ENCODE assay signal across 7 cellular contexts in genomic region chr16:29327631-29328408, GRCh38.
DNase-seq lines count a peak whose midpoint lies in the region; FAIRE-seq and TF ChIP-seq lines count a peak whose summit lies in the region.
"Not testable (repeated sequence)": the region's sequence is repeated elsewhere in the genome, so short reads cannot be mapped to it uniquely, and the experiment has no call there.

No MANE protein-coding gene starts in this region.

- not testable (repeated sequence) for H3K4me1 Mint-ChIP-seq in astrocyte (ENCODE audit: low read depth, unreplicated experiment)

- H2AK5ac ChIP-seq in mesenchymal stem cell (ENCODE audit: low read length, severe bottlenecking), result not testable (repeated sequence)

- not testable (repeated sequence) for FAIRE-seq in RCC 7860 (lab: Jason Lieb, UNC); astrocyte (lab: Jason Lieb, UNC)

- H2BK12ac ChIP-seq in mesenchymal stem cell (ENCODE audit: low read length in 2 of 2), result not testable (repeated sequence)

- H3K27me3 ChIP-seq in astrocyte (ENCODE audit: insufficient read depth, low read length); mesenchymal stem cell (ENCODE audit: control insufficient read depth in 1 of 2, insufficient read depth in 1 of 2, low read length in 2 of 2): not testable (repeated sequence)

- H3K36me3 Mint-ChIP-seq in astrocyte (ENCODE audit: low read depth, unreplicated experiment), result not testable (repeated sequence)

- not testable (repeated sequence) for H3K79me2 ChIP-seq in astrocyte (ENCODE audit: insufficient read depth, low read length)

- not testable (repeated sequence) for TF ChIP-seq CTCF in astrocyte (IDR thresholded peaks at IDR 0.05; ENCODE audit: insufficient read depth, low read depth, low read length); fibroblast of pulmonary artery (IDR thresholded peaks at IDR 0.05; ENCODE audit: low read length, missing control alignments)

- H3K23ac ChIP-seq in mesenchymal stem cell (ENCODE audit: low read length in 2 of 2), result not testable (repeated sequence)

- H3K14ac ChIP-seq in mesenchymal stem cell (ENCODE audit: low read length in 2 of 2), result not testable (repeated sequence)

- H4K20me1 ChIP-seq in astrocyte (ENCODE audit: insufficient read depth, low read length), result not testable (repeated sequence)

- not testable (repeated sequence) for H3K4me1 ChIP-seq in astrocyte (ENCODE audit: insufficient read depth, low read length)
- peaks cover 12% of the 10 kb centered on the region for H3K4me1 ChIP-seq in mesenchymal stem cell (ENCODE audit: control insufficient read depth, insufficient read depth, low read depth, low read length)

- peak overlapping the region in 1 of 2 experiments; percentile 12 for H3K18ac ChIP-seq in mesenchymal stem cell (ENCODE audit: low read depth in 1 of 2, low read length in 2 of 2)

- H3K4me3 ChIP-seq in astrocyte (ENCODE audit: insufficient read depth, low read depth, low read length); fibroblast of pulmonary artery (replicated peaks; ENCODE audit: low read depth, low read length); mesenchymal stem cell (ENCODE audit: insufficient read depth in 1 of 2, low read depth in 1 of 2, low read length in 2 of 2): not testable (repeated sequence)

- H3K27ac Mint-ChIP-seq in astrocyte (ENCODE audit: unreplicated experiment), result peak overlapping the region; percentile 75

- H2BK120ac ChIP-seq in mesenchymal stem cell (ENCODE audit: low read depth, low read length), result not testable (repeated sequence)

- not testable (repeated sequence) for H4K91ac ChIP-seq in mesenchymal stem cell (ENCODE audit: low read length)

- not testable (repeated sequence) for H3K4ac ChIP-seq in mesenchymal stem cell (ENCODE audit: low read depth in 1 of 2, low read length in 2 of 2)

- not testable (repeated sequence) for H3K9ac ChIP-seq in astrocyte (ENCODE audit: low read length); mesenchymal stem cell (ENCODE audit: low read length)

- not testable (repeated sequence) for H4K8ac ChIP-seq in mesenchymal stem cell (ENCODE audit: low read length)

- not testable (repeated sequence) for H3K4me3 Mint-ChIP-seq in astrocyte (ENCODE audit: unreplicated experiment)

- H2BK15ac ChIP-seq in mesenchymal stem cell (ENCODE audit: low read depth, poor library complexity, severe bottlenecking), result not testable (repeated sequence)

- not testable (repeated sequence) for H3K79me1 ChIP-seq in mesenchymal stem cell (replicated peaks; ENCODE audit: low read length, poor library complexity, severe bottlenecking)

- peaks cover 19% of the 10 kb centered on the region for H3K27me3 Mint-ChIP-seq in astrocyte (ENCODE audit: low read depth, unreplicated experiment)

- 14% methylated on average over 3 of the region's 12 CpGs for WGBS in mesenchymal stem cell

- H3K4me2 ChIP-seq in astrocyte (ENCODE audit: low read length), result peak overlapping the region; percentile 62
- H3K4me2 ChIP-seq in mesenchymal stem cell (ENCODE audit: low read length, poor library complexity, severe bottlenecking), result not testable (repeated sequence)

- H2AFZ ChIP-seq in astrocyte (ENCODE audit: low read depth, low read length); mesenchymal stem cell (ENCODE audit: low read depth, low read length): not testable (repeated sequence)

- H3K9me3 ChIP-seq in astrocyte (ENCODE audit: insufficient read depth, low read depth, low read length); mesenchymal stem cell (ENCODE audit: control insufficient read depth, low read length): not testable (repeated sequence)

- H3K9me3 Mint-ChIP-seq in astrocyte (ENCODE audit: unreplicated experiment), result not testable (repeated sequence)

- H3K36me3 ChIP-seq in astrocyte (ENCODE audit: insufficient read depth, low read length); mesenchymal stem cell (ENCODE audit: control insufficient read depth in 1 of 2, insufficient read depth in 2 of 2, low read depth in 1 of 2, low read length in 2 of 2): not testable (repeated sequence)

- H3K27ac ChIP-seq in astrocyte (ENCODE audit: low read depth, low read length); mesenchymal stem cell (ENCODE audit: low read length, poor library complexity, severe bottlenecking): not testable (repeated sequence)

- DNase-seq in AG20443 (ENCODE audit: low spot score) (peak; percentile 22), HCEC 1CT (peak; percentile 49), RCC 7860 (ENCODE audit: low spot score) (peak; percentile 37), astrocyte (ENCODE audit: low read depth) (peak; percentile 48), dedifferentiated amniotic fluid mesenchymal stem cell (ENCODE audit: extremely low spot score) (peak; percentile 62), fibroblast of pulmonary artery (ENCODE audit: low read depth) (peak; percentile 64), mesenchymal stem cell (peak; percentile 85)

- H2BK5ac ChIP-seq in mesenchymal stem cell (ENCODE audit: low read depth, low read length, poor library complexity, severe bottlenecking), result not testable (repeated sequence)

Comparison
In these comparisons a context has a peak if more than half of its experiments do, and no peak if none do; other contexts are left out.
1. DNase-seq: peak in every context shown above with its lines; median percentile 85 in mesenchymal stem cell; 64 in fibroblast of pulmonary artery; 62 in dedifferentiated amniotic fluid mesenchymal stem cell; 49 in HCEC 1CT; 48 in astrocyte; 37 in RCC 7860; 22 in AG20443.